Comparison of ENCODE assay signal across 2 cellular contexts in genomic region chr2:148022351-148022750, GRCh38.
TF ChIP-seq lines count a peak whose summit lies in the region.

No MANE protein-coding gene starts in this region.

TF ChIP-seq in SK-N-SH, 30 proteins besides CTCF, POLR2A, EP300 and RAD21 (continued from another document):
- TF ChIP-seq REST (IDR thresholded peaks at IDR 0.05; ENCODE audit: low read depth, low read length): no peak
- TF ChIP-seq PBX3 (IDR thresholded peaks at IDR 0.05): no peak
- no peak for TF ChIP-seq CHD2 (IDR thresholded peaks at IDR 0.05; ENCODE audit: low read length, partially characterized antibody)
- no peak for TF ChIP-seq NRF1 (IDR thresholded peaks at IDR 0.05; ENCODE audit: low read depth, low read length)
- TF ChIP-seq MAX (IDR thresholded peaks at IDR 0.05; ENCODE audit: low read depth): no peak
- no peak for TF ChIP-seq GATA2 (CRISPR knock-in tag; IDR thresholded peaks at IDR 0.05)
- TF ChIP-seq MEF2A (IDR thresholded peaks at IDR 0.05; ENCODE audit: borderline replicate concordance, low read depth): no peak
- TF ChIP-seq IRF3 (IDR thresholded peaks at IDR 0.05; ENCODE audit: low read depth, low read length): no peak
- TF ChIP-seq TEAD4 (IDR thresholded peaks at IDR 0.05; ENCODE audit: borderline replicate concordance, insufficient read depth): no peak
- TF ChIP-seq TAF1 (IDR thresholded peaks at IDR 0.05; ENCODE audit: borderline replicate concordance, low read depth, low read length): no peak
TF ChIP-seq in SK-N-SH: peak in this region for 0.

TF ChIP-seq in SK-N-SH treated with all-trans-retinoic acid at 6 μM for 48 hours, 23 proteins besides CTCF, POLR2A, EP300 and RAD21 (continued from another document):
- TF ChIP-seq POU6F1 (CRISPR knock-in tag; IDR thresholded peaks at IDR 0.05; ENCODE audit: borderline replicate concordance, low read depth) (no peak), ZNF70 (CRISPR knock-in tag; IDR thresholded peaks at IDR 0.05) (no peak), SNAI2 (CRISPR knock-in tag; IDR thresholded peaks at IDR 0.05) (no peak), ZNF565 (CRISPR knock-in tag; conservative IDR thresholded peaks at IDR 0.05; ENCODE audit: low read depth) (no peak), BACH2 (CRISPR knock-in tag; IDR thresholded peaks at IDR 0.05; ENCODE audit: borderline replicate concordance) (no peak), ZFP3 (CRISPR knock-in tag; IDR thresholded peaks at IDR 0.05) (no peak), CSDC2 (CRISPR knock-in tag; IDR thresholded peaks at IDR 0.05) (no peak), CREB5 (CRISPR knock-in tag; IDR thresholded peaks at IDR 0.05; ENCODE audit: low read depth) (no peak), TSHZ2 (CRISPR knock-in tag; IDR thresholded peaks at IDR 0.05) (no peak), PPARA (CRISPR knock-in tag; IDR thresholded peaks at IDR 0.05; ENCODE audit: borderline replicate concordance) (no peak), CSRNP3 (CRISPR knock-in tag; IDR thresholded peaks at IDR 0.05) (no peak), ZFP30 (CRISPR knock-in tag; IDR thresholded peaks at IDR 0.05) (no peak)
TF ChIP-seq in SK-N-SH treated with all-trans-retinoic acid at 6 μM for 48 hours: peak in this region for 0.
